11 cellular contexts compared by ENCODE assay signal in the genomic region with DNA sequence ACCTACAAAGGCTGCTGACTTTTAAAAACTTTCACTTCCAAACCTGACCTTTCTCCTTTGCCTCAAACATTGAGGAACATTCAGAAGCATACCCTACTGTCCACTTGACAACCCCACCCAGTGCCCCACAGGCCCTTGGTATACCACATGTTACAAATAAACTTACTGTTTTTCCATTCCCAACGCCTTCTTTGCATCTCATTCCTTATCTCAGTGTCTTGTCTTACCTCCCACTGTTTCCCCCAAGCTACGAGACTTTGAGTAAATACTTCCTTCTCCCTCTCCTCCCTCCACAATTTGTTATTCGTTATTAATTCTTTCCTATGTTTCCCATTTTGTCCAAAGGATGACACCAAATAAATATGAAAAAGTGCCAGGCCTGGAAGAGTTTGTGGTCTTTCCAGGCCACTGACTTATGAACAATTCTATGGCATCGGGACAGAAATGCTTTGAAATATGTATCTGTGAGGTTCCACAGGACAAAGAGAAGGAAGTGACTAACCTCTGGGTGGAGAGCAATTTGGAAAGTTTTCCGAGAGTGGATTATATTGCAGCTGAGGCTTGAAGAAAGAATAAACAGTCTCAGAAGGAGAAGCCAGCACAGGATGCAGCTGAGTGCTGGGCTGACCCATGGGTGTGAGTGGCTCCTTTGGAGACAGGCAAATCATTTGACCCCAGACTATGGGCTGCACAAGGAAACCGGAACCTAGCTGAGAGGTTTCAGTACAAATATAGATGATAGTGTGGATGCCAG.
A peak's percentile ranks its signal among the peaks of the same experiment; 100 is the strongest.
DNase-seq lines count a peak whose midpoint lies in the region; ATAC-seq, FAIRE-seq and TF ChIP-seq lines count a peak whose summit lies in the region.
"Had no signal": no experiment of that assay in that cellular context is flagged by ENCODE, and none has a peak within 500 bp of the region (broad histone marks: within the 10 kb centered on the region; RNA-seq: fewer than 3 reads in every experiment).

No MANE protein-coding gene starts in this region.

- H3K27ac ChIP-seq in lower lobe of right lung: peak overlapping the region; percentile 37
- peak overlapping the region in 1 of 2 donors; percentile 54 for H3K27ac ChIP-seq in coronary artery

- H3K36me3 ChIP-seq in MG63 (no peaks in the 10 kb centered on the region), lower lobe of right lung (no peaks in the 10 kb centered on the region)

- intact Hi-C loops in lower lobe of right lung (cut with DNase I): no loop called here

- H3K4me3 ChIP-seq in AG09309 (ENCODE audit: control insufficient read depth, low read depth, low read length): no peak overlapping the region
- no peak overlapping the region for H3K4me3 ChIP-seq in MG63
- H3K4me3 ChIP-seq in choroid plexus epithelial cell (ENCODE audit: low read depth, low read length): no peak overlapping the region
- no peak overlapping the region for H3K4me3 ChIP-seq in lower lobe of right lung
- H3K4me3 ChIP-seq in coronary artery: no peak overlapping the region

- FAIRE-seq in frontal cortex (lab: Jason Lieb, UNC): no peak

- peaks cover 8% of the 10 kb centered on the region for H3K4me1 ChIP-seq in lower lobe of right lung

- H3K9me3 ChIP-seq in MG63: peaks cover 4% of the 10 kb centered on the region; the same call in 1 of the 2 replicates
- no peaks in the 10 kb centered on the region for H3K9me3 ChIP-seq in lower lobe of right lung

- H3K27me3 ChIP-seq in MG63 (no peaks in the 10 kb centered on the region), lower lobe of right lung (ENCODE audit: low read depth) (no peaks in the 10 kb centered on the region)

- TF ChIP-seq CTCF in AG09309 (IDR thresholded peaks at IDR 0.05; ENCODE audit: control insufficient read depth, insufficient read depth, low read depth, low read length, missing control alignments) (no peak), choroid plexus epithelial cell (conservative IDR thresholded peaks at IDR 0.05; ENCODE audit: low read depth, low read length) (no peak), lower lobe of right lung (IDR thresholded peaks at IDR 0.05) (no peak), coronary artery (IDR thresholded peaks at IDR 0.05) (no peak)

- peak; percentile 64 to 77 for ATAC-seq in lower lobe of right lung
- ATAC-seq: activated T-cell treated with anti-CD3 and anti-CD28 coated beads, Interleukin-2, amount 50 U/mL, for 4 hours had no signal

- peak; percentile 53 for DNase-seq in AG09309 (ENCODE audit: low read depth)
- peak; percentile 99 for DNase-seq in MG63
- peak; percentile 79 for DNase-seq in choroid plexus epithelial cell (ENCODE audit: low read depth)
- DNase-seq in lower lobe of right lung: no peak
- DNase-seq in coronary artery (ENCODE audit: low spot score): no peak
- DNase-seq in frontal cortex (ENCODE audit: low spot score in 2 of 2): no peak
- DNase-seq in GDM1 (lab: John Stamatoyannopoulos, UW): no peak
- no peak for DNase-seq in cerebellar nuclear complex (lab: John Stamatoyannopoulos, UW)
- DNase-seq: activated T-cell treated with anti-CD3 and anti-CD28 coated beads, Interleukin-2, amount 50 U/mL, for 4 hours; CD8-positive, alpha-beta memory T cell; NCI-H1048 had no signal

Comparison
In these comparisons a context has a peak if more than half of its experiments do, and no peak if none do; other contexts are left out.
1. DNase-seq: peak in AG09309 (single experiment), MG63 (single experiment) and choroid plexus epithelial cell (single experiment); none in lower lobe of right lung (single experiment), coronary artery (single experiment), frontal cortex (0 of 2), GDM1 (single experiment) and cerebellar nuclear complex (0 of 2).